Comparison of ENCODE assay signal across 1 cellular context in the genomic region with DNA sequence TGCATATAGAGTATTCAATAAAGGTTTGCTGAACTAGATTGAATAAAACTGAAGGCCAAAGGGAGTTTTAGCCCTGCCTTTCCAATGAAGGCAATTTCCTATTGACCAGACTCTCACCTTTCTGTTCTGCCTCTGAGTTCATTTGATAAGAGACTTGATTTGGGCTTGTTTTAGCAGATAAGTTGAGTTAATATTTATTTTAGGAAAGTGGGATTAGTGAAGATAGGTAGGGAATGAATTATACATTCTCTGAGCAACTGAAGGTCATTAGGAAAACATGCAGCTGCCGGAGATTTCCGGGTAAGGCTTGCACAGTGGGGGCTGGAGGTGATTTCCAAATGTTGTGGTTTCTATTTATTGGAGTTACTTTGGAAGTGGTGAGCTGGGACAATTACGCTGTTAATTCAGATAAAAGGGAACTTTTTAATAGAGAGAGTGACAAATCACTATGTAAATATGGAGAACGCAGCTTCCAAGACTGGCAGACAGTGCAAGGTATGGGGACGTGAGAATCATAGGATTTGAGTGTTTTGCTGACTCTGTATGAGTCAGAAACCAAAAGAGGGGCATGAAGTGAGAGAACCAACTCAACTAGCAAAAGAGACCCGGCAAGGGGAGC.
TF ChIP-seq lines count a peak whose summit lies in the region.

No MANE protein-coding gene starts in this region.

TF ChIP-seq in IMR-90, 13 proteins besides CTCF, POLR2A, EP300 and RAD21:
- TF ChIP-seq RCOR1 (IDR thresholded peaks at IDR 0.05; ENCODE audit: insufficient replicate concordance, low read length) (no peak), MAZ (IDR thresholded peaks at IDR 0.05; ENCODE audit: borderline replicate concordance, low read depth, low read length) (no peak), RFX5 (IDR thresholded peaks at IDR 0.05; ENCODE audit: low read depth, low read length) (no peak), NFE2L2 (IDR thresholded peaks at IDR 0.05; ENCODE audit: low read depth, low read length) (no peak)
- TF ChIP-seq, protein P1, sequence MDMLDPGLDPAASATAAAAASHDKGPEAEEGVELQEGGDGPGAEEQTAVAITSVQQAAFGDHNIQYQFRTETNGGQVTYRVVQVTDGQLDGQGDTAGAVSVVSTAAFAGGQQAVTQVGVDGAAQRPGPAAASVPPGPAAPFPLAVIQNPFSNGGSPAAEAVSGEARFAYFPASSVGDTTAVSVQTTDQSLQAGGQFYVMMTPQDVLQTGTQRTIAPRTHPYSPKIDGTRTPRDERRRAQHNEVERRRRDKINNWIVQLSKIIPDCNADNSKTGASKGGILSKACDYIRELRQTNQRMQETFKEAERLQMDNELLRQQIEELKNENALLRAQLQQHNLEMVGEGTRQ (IDR thresholded peaks at IDR 0.05; ENCODE audit: low read depth, low read length) = no peak
TF ChIP-seq in IMR-90: peak in this region for 0.
